ENCODE assay signal across 8 cellular contexts in the genomic region with DNA sequence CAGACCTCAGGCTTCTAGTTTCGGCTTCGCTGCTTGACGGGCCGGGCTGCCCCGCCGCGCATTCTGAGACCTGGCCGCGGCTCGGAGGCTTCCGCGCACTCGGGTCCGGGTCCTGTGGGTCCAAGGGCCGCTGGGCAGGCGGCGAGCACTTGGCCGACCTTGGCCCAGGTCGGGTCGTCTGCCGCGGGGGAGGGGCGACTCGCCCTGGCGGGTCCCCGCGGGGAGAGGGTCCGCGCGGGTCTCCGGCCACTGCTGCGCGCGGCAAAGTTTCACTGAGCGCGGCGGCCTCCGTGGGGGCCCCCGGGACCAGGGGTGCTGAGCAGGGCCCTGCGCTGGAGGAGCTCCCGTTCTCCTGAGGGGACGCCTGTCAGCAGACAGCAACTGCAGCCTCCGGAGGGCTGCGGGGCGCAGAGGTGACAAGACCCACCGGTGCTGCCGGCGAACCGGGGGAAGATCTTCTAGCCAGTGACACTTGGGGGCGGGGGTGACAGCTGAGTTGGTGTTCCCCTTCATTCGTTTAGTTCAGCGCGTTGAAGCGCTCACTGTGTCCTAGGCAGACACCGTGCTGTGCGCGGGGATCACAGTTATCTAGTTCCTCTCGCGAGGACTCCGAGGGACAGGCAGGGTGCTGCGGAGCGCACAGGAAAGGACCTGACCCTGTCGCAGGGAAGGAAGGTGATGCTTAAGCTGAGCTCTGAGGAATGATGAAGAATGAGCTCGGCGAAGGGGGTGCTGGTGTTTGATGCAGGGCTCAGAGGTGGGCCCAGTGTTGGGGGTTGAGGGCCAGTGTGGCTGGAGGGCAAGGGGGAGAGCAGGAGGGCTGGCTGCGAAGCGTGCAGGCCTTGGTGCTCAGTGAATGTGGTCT. TPM values are rescaled to one million over a fixed set of nuclear protein-coding genes. Genes with fewer than 3 reads are reported as not detected.
DNase-seq lines count a peak whose midpoint lies in the region; ATAC-seq lines count a peak whose summit lies in the region.

No MANE protein-coding gene starts in this region.

- DNase-seq in EL (peak; percentile 73), T follicular helper cell (ENCODE audit: low read depth) (peak; percentile 58), NCI-H2029 (lab: John Stamatoyannopoulos, UW) (no peak)
- DNase-seq in stimulated activated CD4-positive, alpha-beta T cell treated with anti-CD3 and anti-CD28 coated beads, Interleukin-12 subunit alpha, Interleukin-12 subunit beta, amount 100 ng/mL, for 4 hours: peak; percentile 46

- no peaks in the 10 kb centered on the region for H3K9me3 ChIP-seq in HUES64 (ENCODE audit: insufficient read depth, low read depth, low read length)

- H3K27ac ChIP-seq in HUES64 (ENCODE audit: low read depth, low read length): peak overlapping the region; percentile 81
- H3K27ac ChIP-seq in angular gyrus (ENCODE audit: low read depth, low read length): peak overlapping the region; percentile 88

- peaks cover 21% of the 10 kb centered on the region for H3K4me1 ChIP-seq in HUES64 (ENCODE audit: insufficient read depth, low read length)

- H3K4me3 ChIP-seq in HUES64 (ENCODE audit: low read length): peak overlapping the region; percentile 96
- H3K4me3 ChIP-seq in iPS-11a (ENCODE audit: low read depth, low read length): peak overlapping the region; percentile 85

- peaks cover 4% of the 10 kb centered on the region; the same call in 1 of the 2 replicates for H3K27me3 ChIP-seq in HUES64 (ENCODE audit: insufficient read depth, low read length)

- 2% methylated on average over 67 of the region's 67 CpGs for WGBS in HUES64

- H3K36me3 ChIP-seq in HUES64 (ENCODE audit: insufficient read depth, low read length): 0 out of 2 replicates have a peak, but pooled peaks cover 4% of the 10 kb centered on the region

- peak; percentile 45 for ATAC-seq in GM21515 (IDR thresholded peaks at IDR 0.05; ENCODE audit: unreplicated experiment)

- H3K9ac ChIP-seq in HUES64 (ENCODE audit: low read depth, low read length): peak overlapping the region; percentile 88

RNA-seq across cellular contexts. Expression of a gene that starts 0.7 kb away (rescaled TPM):
- polyA plus RNA-seq in HUES64 (2013, experiment 1 of 2): 23.8 TPM
- 23.2 TPM for polyA plus RNA-seq in HUES64 (2013, experiment 2 of 2)

RNA-seq across cellular contexts. Expression of a gene that starts 20.5 kb away (rescaled TPM):
- polyA plus RNA-seq in HUES64 (2013, experiment 1 of 2): 63.7 TPM
- 83.7 TPM for polyA plus RNA-seq in HUES64 (2013, experiment 2 of 2)

RNA-seq across cellular contexts. Expression of a gene that starts 38.8 kb away (rescaled TPM):
- polyA plus RNA-seq in HUES64 (2013, experiment 1 of 2): 14.7 TPM
- 17.8 TPM for polyA plus RNA-seq in HUES64 (2013, experiment 2 of 2)

RNA-seq across cellular contexts. Expression of a gene that starts 55.0 kb away (rescaled TPM):
- polyA plus RNA-seq in HUES64 (2013, experiment 1 of 2): 2.7 TPM
- polyA plus RNA-seq in HUES64 (2013, experiment 2 of 2): 4.4 TPM
